ENCODE assay signal across 1 cellular context in genomic region chr5:157581870-157582269, GRCh38.
TF ChIP-seq lines count a peak whose summit lies in the region.

No MANE protein-coding gene starts in this region.

TF ChIP-seq in GM23338, 12 proteins besides CTCF, POLR2A, EP300 and RAD21 (continued from another document):
- TF ChIP-seq, protein P1, sequence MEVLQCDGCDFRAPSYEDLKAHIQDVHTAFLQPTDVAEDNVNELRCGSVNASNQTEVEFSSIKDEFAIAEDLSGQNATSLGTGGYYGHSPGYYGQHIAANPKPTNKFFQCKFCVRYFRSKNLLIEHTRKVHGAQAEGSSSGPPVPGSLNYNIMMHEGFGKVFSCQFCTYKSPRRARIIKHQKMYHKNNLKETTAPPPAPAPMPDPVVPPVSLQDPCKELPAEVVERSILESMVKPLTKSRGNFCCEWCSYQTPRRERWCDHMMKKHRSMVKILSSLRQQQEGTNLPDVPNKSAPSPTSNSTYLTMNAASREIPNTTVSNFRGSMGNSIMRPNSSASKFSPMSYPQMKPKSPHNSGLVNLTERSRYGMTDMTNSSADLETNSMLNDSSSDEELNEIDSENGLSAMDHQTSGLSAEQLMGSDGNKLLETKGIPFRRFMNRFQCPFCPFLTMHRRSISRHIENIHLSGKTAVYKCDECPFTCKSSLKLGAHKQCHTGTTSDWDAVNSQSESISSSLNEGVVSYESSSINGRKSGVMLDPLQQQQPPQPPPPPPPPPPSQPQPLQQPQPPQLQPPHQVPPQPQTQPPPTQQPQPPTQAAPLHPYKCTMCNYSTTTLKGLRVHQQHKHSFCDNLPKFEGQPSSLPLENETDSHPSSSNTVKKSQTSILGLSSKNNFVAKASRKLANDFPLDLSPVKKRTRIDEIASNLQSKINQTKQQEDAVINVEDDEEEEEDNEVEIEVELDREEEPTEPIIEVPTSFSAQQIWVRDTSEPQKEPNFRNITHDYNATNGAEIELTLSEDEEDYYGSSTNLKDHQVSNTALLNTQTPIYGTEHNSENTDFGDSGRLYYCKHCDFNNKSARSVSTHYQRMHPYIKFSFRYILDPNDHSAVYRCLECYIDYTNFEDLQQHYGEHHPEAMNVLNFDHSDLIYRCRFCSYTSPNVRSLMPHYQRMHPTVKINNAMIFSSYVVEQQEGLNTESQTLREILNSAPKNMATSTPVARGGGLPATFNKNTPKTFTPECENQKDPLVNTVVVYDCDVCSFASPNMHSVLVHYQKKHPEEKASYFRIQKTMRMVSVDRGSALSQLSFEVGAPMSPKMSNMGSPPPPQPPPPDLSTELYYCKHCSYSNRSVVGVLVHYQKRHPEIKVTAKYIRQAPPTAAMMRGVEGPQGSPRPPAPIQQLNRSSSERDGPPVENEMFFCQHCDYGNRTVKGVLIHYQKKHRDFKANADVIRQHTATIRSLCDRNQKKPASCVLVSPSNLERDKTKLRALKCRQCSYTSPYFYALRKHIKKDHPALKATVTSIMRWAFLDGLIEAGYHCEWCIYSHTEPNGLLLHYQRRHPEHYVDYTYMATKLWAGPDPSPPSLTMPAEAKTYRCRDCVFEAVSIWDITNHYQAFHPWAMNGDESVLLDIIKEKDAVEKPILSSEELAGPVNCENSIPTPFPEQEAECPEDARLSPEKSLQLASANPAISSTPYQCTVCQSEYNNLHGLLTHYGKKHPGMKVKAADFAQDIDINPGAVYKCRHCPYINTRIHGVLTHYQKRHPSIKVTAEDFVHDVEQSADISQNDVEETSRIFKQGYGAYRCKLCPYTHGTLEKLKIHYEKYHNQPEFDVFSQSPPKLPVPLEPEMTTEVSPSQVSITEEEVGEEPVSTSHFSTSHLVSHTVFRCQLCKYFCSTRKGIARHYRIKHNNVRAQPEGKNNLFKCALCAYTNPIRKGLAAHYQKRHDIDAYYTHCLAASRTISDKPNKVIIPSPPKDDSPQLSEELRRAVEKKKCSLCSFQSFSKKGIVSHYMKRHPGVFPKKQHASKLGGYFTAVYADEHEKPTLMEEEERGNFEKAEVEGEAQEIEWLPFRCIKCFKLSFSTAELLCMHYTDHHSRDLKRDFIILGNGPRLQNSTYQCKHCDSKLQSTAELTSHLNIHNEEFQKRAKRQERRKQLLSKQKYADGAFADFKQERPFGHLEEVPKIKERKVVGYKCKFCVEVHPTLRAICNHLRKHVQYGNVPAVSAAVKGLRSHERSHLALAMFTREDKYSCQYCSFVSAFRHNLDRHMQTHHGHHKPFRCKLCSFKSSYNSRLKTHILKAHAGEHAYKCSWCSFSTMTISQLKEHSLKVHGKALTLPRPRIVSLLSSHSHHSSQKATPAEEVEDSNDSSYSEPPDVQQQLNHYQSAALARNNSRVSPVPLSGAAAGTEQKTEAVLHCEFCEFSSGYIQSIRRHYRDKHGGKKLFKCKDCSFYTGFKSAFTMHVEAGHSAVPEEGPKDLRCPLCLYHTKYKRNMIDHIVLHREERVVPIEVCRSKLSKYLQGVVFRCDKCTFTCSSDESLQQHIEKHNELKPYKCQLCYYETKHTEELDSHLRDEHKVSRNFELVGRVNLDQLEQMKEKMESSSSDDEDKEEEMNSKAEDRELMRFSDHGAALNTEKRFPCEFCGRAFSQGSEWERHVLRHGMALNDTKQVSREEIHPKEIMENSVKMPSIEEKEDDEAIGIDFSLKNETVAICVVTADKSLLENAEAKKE (CRISPR knock-in tag; IDR thresholded peaks at IDR 0.05): no peak
- TF ChIP-seq POLR2AphosphoS5 (IDR thresholded peaks at IDR 0.05; ENCODE audit: low read depth): no peak
- no peak for TF ChIP-seq ZNF114 (CRISPR knock-in tag; IDR thresholded peaks at IDR 0.05)
- TF ChIP-seq EZH2phosphoT487 (IDR thresholded peaks at IDR 0.05; ENCODE audit: unreplicated experiment): no peak
- TF ChIP-seq JUNB (IDR thresholded peaks at IDR 0.05; ENCODE audit: unreplicated experiment): no peak
- no peak for TF ChIP-seq NANOG (IDR thresholded peaks at IDR 0.05; ENCODE audit: borderline replicate concordance)
- TF ChIP-seq CREB1 (CRISPR knock-in tag; IDR thresholded peaks at IDR 0.05; ENCODE audit: low read depth): no peak
- TF ChIP-seq REST (IDR thresholded peaks at IDR 0.05; ENCODE audit: unreplicated experiment): no peak
